13 cellular contexts compared by ENCODE assay signal in the genomic region with DNA sequence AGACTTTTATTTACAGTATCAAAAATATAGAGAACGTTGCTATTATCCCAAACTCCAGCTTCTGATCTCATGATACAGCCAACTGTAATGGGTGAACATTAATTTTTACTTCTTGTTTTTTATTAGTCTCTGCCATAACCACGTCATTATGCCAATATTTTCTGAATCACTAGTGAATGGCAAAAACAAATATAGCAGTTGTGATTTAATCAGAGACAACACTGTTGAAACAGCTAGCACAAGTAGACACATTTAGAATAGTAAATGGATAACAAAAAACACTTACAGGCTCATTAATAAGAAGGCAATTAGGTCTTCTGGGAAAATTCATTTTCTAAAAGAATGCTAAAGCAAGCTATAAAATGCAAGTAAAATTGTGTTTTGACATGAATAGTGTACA.
"Had no signal": no experiment of that assay in that cellular context is flagged by ENCODE, and none has a peak within 500 bp of the region (broad histone marks: within the 10 kb centered on the region; RNA-seq: fewer than 3 reads in every experiment).

No MANE protein-coding gene starts in this region.

- H3K27ac ChIP-seq: esophagus muscularis mucosa had no signal

- H3K4me3 ChIP-seq: esophagus muscularis mucosa, upper lobe of left lung had no signal

- ATAC-seq: natural killer cell treated with Interleukin-12 subunit alpha and Interleukin-12 subunit beta and Interleukin-15 and Interleukin-18, amount 100 ng/mL, for 72 hours had no signal

- H3K27me3 ChIP-seq: esophagus muscularis mucosa, upper lobe of left lung had no signal

- H3K9me3 ChIP-seq: esophagus muscularis mucosa, upper lobe of left lung had no signal

- DNase-seq: activated CD4-positive, CD25-positive, alpha-beta regulatory T cell treated with anti-CD3 and anti-CD28 coated beads, Interleukin-2, amount 50 U/mL, for 72 hours; activated naive CD4-positive, alpha-beta T cell treated with Interleukin-2 at 50 U/mL for 16 hours; activated T-cell treated with anti-CD3 and anti-CD28 coated beads for 4 hours; aorta; hypothalamus; mesendoderm; stimulated activated CD4-positive, alpha-beta T cell treated with anti-CD3 and anti-CD28 coated beads, Interleukin-4, amount 100 ng/mL, for 24 hours; stimulated activated naive CD4-positive, alpha-beta T cell treated with Interleukin-2 at 50 U/mL for 16 hours; T-helper 1 cell; T1000; upper lobe of left lung had no signal

- H3K36me3 ChIP-seq: esophagus muscularis mucosa, upper lobe of left lung had no signal
